Comparison of ENCODE assay signal across 28 cellular contexts in the genomic region with DNA sequence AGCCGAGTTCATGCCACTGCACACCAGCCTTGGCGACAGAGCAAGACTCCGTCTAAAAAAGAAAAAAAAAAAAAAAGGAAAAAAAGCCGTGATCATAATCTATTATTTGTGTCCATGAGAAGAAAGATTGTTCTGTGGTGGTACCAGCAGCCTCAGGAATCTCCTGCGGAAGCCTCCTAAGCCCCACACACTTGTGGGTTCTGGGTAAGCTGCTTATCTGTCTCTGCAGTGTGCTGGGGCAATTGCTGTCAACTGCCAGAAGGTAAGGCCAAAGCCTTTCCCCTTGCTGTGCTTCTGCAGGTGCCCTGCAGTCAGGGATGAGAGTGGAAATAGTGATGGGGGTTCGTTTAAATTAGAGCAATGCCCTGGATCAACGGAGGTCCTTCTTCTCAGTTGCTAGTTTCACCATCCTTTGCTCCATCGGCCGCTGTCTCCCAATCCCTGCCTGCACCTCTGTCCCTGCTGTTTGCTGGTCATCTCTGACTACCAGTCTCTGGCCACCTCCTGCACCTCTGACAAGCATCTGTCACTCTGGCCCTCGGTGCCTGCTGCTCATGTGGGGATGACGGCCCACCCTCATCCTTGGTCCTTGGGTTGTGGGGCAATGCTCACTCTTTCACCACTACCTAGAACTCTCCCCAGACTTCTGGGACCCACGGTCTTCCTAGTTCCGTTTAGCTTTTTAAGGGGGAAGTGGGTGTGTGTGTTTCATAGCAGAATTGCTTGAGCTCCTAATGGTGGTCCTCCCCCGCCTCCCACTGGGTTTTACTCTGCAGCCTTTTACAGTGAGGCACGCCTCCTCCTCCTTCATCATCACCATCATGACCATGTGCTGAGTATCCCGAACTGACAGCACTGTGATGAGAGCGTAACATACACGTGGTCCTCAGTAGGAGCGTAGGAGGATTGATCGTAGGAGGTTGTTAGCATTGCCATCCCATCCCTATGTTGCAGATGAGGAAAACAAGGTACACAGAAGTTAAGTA. TPM values are rescaled to one million over a fixed set of nuclear protein-coding genes. Genes with fewer than 3 reads are reported as not detected.
DNase-seq lines count a peak whose midpoint lies in the region; ATAC-seq, FAIRE-seq and TF ChIP-seq lines count a peak whose summit lies in the region.
"Had no signal": no experiment of that assay in that cellular context is flagged by ENCODE, and none has a peak within 500 bp of the region (broad histone marks: within the 10 kb centered on the region; RNA-seq: fewer than 3 reads in every experiment).

No MANE protein-coding gene starts in this region.

- 0 out of 2 replicates have a peak overlapping the region, but pooled peaks have one; percentile 18 for H2AFZ ChIP-seq in GM23338

- no peaks in the 10 kb centered on the region for H3K4me1 Mint-ChIP-seq in GM23338
- H3K4me1 Mint-ChIP-seq in stimulated activated effector memory CD8-positive, alpha-beta T cell treated with anti-CD3 and anti-CD28 coated beads, Interleukin-12 subunit alpha, Interleukin-12 subunit beta, amount 100 ng/mL, for 72 hours: no peaks in the 10 kb centered on the region
- H3K4me1 Mint-ChIP-seq: activated naive CD8-positive, alpha-beta T cell treated with anti-CD3 and anti-CD28 coated beads, Interleukin-2, amount 10 ng/mL, durations not matched to agents 7 days and 5 days; naive thymus-derived CD4-positive, alpha-beta T cell; T-helper 17 cell had no signal

- H3K4me3 ChIP-seq in GM23338 (no peak overlapping the region), kidney (ENCODE audit: low read length in 2 of 2) (no peak overlapping the region)
- H3K4me3 ChIP-seq: dorsolateral prefrontal cortex, transverse colon had no signal

- TF ChIP-seq CTCF in GM23338 (conservative IDR thresholded peaks at IDR 0.05; ENCODE audit: low read depth in 2 of 2) (no peak), kidney (IDR thresholded peaks at IDR 0.05; ENCODE audit: borderline replicate concordance, extremely low read depth, insufficient read depth) (no peak), foreskin keratinocyte (conservative IDR thresholded peaks at IDR 0.05) (no peak)

- no peak for ATAC-seq in GM23338
- ATAC-seq in stimulated activated effector memory CD8-positive, alpha-beta T cell treated with anti-CD3 and anti-CD28 coated beads, Interleukin-12 subunit alpha, Interleukin-12 subunit beta, amount 100 ng/mL, for 72 hours: peak; percentile 25
- no peak for ATAC-seq in HG02981 (IDR thresholded peaks at IDR 0.05; ENCODE audit: unreplicated experiment)
- ATAC-seq in foreskin keratinocyte: no peak
- ATAC-seq: naive thymus-derived CD4-positive, alpha-beta T cell; T-helper 17 cell had no signal

- H3K9me2 ChIP-seq in GM23338 (ENCODE audit: insufficient read depth): no peaks in the 10 kb centered on the region

- no peak overlapping the region for H3K9ac ChIP-seq in kidney (ENCODE audit: low read length in 2 of 2)

- no peaks in the 10 kb centered on the region for H3K79me2 ChIP-seq in GM23338 (replicated peaks; ENCODE audit: insufficient read depth)

- intact Hi-C loops in kidney (cut with DNase I): no loop called here

- H3K4me2 ChIP-seq in GM23338: no peak overlapping the region

- no peaks in the 10 kb centered on the region for H3K27me3 ChIP-seq in GM23338 (ENCODE audit: insufficient read depth)
- peaks cover 30% of the 10 kb centered on the region for H3K27me3 ChIP-seq in foreskin keratinocyte

- H3K27ac Mint-ChIP-seq in GM23338: no peak overlapping the region
- H3K27ac Mint-ChIP-seq in stimulated activated effector memory CD8-positive, alpha-beta T cell treated with anti-CD3 and anti-CD28 coated beads, Interleukin-12 subunit alpha, Interleukin-12 subunit beta, amount 100 ng/mL, for 72 hours: no peak overlapping the region
- H3K27ac Mint-ChIP-seq: activated naive CD8-positive, alpha-beta T cell treated with anti-CD3 and anti-CD28 coated beads, Interleukin-2, amount 10 ng/mL, durations not matched to agents 7 days and 5 days; naive thymus-derived CD4-positive, alpha-beta T cell; T-helper 17 cell had no signal

- H3K27me3 Mint-ChIP-seq in GM23338 (ENCODE audit: insufficient read depth, low read depth, poor library complexity): peaks cover 14% of the 10 kb centered on the region

- H3K36me3 ChIP-seq in GM23338 (ENCODE audit: insufficient read depth) (no peaks in the 10 kb centered on the region), kidney (ENCODE audit: control insufficient read depth in 1 of 2, insufficient read depth in 2 of 2, low read length in 2 of 2) (no peaks in the 10 kb centered on the region)
- H3K36me3 ChIP-seq: transverse colon had no signal

- H3K27ac ChIP-seq in GM23338 (ENCODE audit: low read depth) (no peak overlapping the region), kidney (ENCODE audit: low read depth in 2 of 2, low read length in 2 of 2) (no peak overlapping the region), foreskin keratinocyte (no peak overlapping the region)
- H3K27ac ChIP-seq: dorsolateral prefrontal cortex, RWPE1, transverse colon had no signal

- no peaks in the 10 kb centered on the region for H3F3A ChIP-seq in GM23338 (replicated peaks; ENCODE audit: low read depth)

- H3K4me3 Mint-ChIP-seq in GM23338: no peak overlapping the region
- no peak overlapping the region for H3K4me3 Mint-ChIP-seq in stimulated activated effector memory CD8-positive, alpha-beta T cell treated with anti-CD3 and anti-CD28 coated beads, Interleukin-12 subunit alpha, Interleukin-12 subunit beta, amount 100 ng/mL, for 72 hours
- H3K4me3 Mint-ChIP-seq: activated naive CD8-positive, alpha-beta T cell treated with anti-CD3 and anti-CD28 coated beads, Interleukin-2, amount 10 ng/mL, durations not matched to agents 7 days and 5 days; naive thymus-derived CD4-positive, alpha-beta T cell; T-helper 17 cell had no signal

- FAIRE-seq in kidney (lab: Jason Lieb, UNC): no peak
- FAIRE-seq: GM12891, islet of Langerhans had no signal

- no peaks in the 10 kb centered on the region for H3K9me3 Mint-ChIP-seq in GM23338
- H3K9me3 Mint-ChIP-seq in stimulated activated effector memory CD8-positive, alpha-beta T cell treated with anti-CD3 and anti-CD28 coated beads, Interleukin-12 subunit alpha, Interleukin-12 subunit beta, amount 100 ng/mL, for 72 hours: no peaks in the 10 kb centered on the region
- H3K9me3 Mint-ChIP-seq: activated naive CD8-positive, alpha-beta T cell treated with anti-CD3 and anti-CD28 coated beads, Interleukin-2, amount 10 ng/mL, durations not matched to agents 7 days and 5 days had no signal

- H3K36me3 Mint-ChIP-seq in GM23338 (ENCODE audit: low read depth): no peaks in the 10 kb centered on the region
- no peaks in the 10 kb centered on the region for H3K36me3 Mint-ChIP-seq in stimulated activated effector memory CD8-positive, alpha-beta T cell treated with anti-CD3 and anti-CD28 coated beads, Interleukin-12 subunit alpha, Interleukin-12 subunit beta, amount 100 ng/mL, for 72 hours
- H3K36me3 Mint-ChIP-seq: activated naive CD8-positive, alpha-beta T cell treated with anti-CD3 and anti-CD28 coated beads, Interleukin-2, amount 10 ng/mL, durations not matched to agents 7 days and 5 days; naive thymus-derived CD4-positive, alpha-beta T cell had no signal

- H3K4me1 ChIP-seq in GM23338 (ENCODE audit: insufficient read depth): no peaks in the 10 kb centered on the region
- no peaks in the 10 kb centered on the region for H3K4me1 ChIP-seq in kidney (ENCODE audit: control insufficient read depth in 1 of 2, insufficient read depth in 1 of 2, low read depth in 1 of 2, low read length in 2 of 2)
- H3K4me1 ChIP-seq in foreskin keratinocyte: no peaks in the 10 kb centered on the region
- H3K4me1 ChIP-seq: transverse colon had no signal

- H4K20me1 ChIP-seq in GM23338 (replicated peaks; ENCODE audit: insufficient read depth): no peaks in the 10 kb centered on the region

- DNase-seq in GM23338 (ENCODE audit: low spot score): no peak
- peak; percentile 42 for DNase-seq in OCI-M1 (lab: John Stamatoyannopoulos, UW)
- DNase-seq in kidney: peak; percentile 38
- DNase-seq in stimulated activated effector memory CD8-positive, alpha-beta T cell treated with anti-CD3 and anti-CD28 coated beads, Interleukin-12 subunit alpha, Interleukin-12 subunit beta, amount 100 ng/mL, for 72 hours (ENCODE audit: low spot score in 2 of 2): no peak
- DNase-seq in activated effector memory CD4-positive, alpha-beta T cell treated with Interleukin-2 at 50 U/mL for 16 hours: no peak
- no peak for DNase-seq in foreskin keratinocyte
- DNase-seq: activated CD4-positive, alpha-beta T cell treated with anti-CD3 and anti-CD28 coated beads for 48 hours; activated CD8-positive, alpha-beta memory T cell treated with anti-CD3 and anti-CD28 coated beads for 24 hours; activated gamma-delta T cell; activated naive CD8-positive, alpha-beta T cell treated with anti-CD3 and anti-CD28 coated beads, Interleukin-2, amount 10 ng/mL, durations not matched to agents 7 days and 5 days; activated T-cell treated with anti-CD3 and anti-CD28 coated beads, Interleukin-2, amount 50 U/mL, for 1 hour; C1 segment of cervical spinal cord; GOT3; midbrain; naive thymus-derived CD4-positive, alpha-beta T cell; NCI-H1417 treated with DMSO at 0.1 percent for 48 hours; NCI-H2081 treated with DMSO at 0.1 percent for 48 hours; NCI-H774; retina; T-helper 17 cell; transverse colon had no signal

- no peaks in the 10 kb centered on the region for H3K9me3 ChIP-seq in kidney (ENCODE audit: control insufficient read depth in 1 of 2, low read length in 2 of 2)
- H3K9me3 ChIP-seq: transverse colon had no signal

RNA-seq across cellular contexts. Expression of gene CHRD, which starts 25.5 kb away (rescaled TPM):
- total RNA-seq in GM23338 (2014; rRNA removed; shearing (Covaris generic)): 0.66 and 1.1 TPM in 2 replicates
- 0.23 and 0.34 TPM in 2 replicates for polyA plus RNA-seq in GM23338 (2016; fragmentation: Nextera tagmentation; extraction: Ambion mirVana)
- 16.8 TPM for total RNA-seq in kidney
- polyA plus RNA-seq in kidney (ENCODE audit: insufficient read depth, low read depth, low replicate concordance): 18.6 TPM
- not detected in 2 replicates for total RNA-seq in foreskin keratinocyte
- polyA plus RNA-seq in foreskin keratinocyte: not detected in 2 replicates
- total RNA-seq: activated naive CD8-positive, alpha-beta T cell treated with anti-CD3 and anti-CD28 coated beads, Interleukin-2, amount 10 ng/mL, durations not matched to agents 7 days and 5 days; naive thymus-derived CD4-positive, alpha-beta T cell; T-helper 17 cell had no signal
- polyA plus RNA-seq: naive thymus-derived CD4-positive, alpha-beta T cell had no signal

RNA-seq across cellular contexts. Expression of gene THPO, which starts 27.4 kb away (rescaled TPM):
- total RNA-seq in GM23338 (2014; rRNA removed; shearing (Covaris generic)): 0.14 and 0.97 TPM in 2 replicates
- polyA plus RNA-seq in GM23338 (2016; fragmentation: Nextera tagmentation; extraction: Ambion mirVana) (0.47 and 1.9 TPM in 2 replicates), kidney (ENCODE audit: insufficient read depth, low read depth, low replicate concordance) (5.7 TPM), foreskin keratinocyte (not detected in 2 replicates)
- total RNA-seq in kidney (0.85 TPM), foreskin keratinocyte (not detected in 2 replicates)
- total RNA-seq: activated naive CD8-positive, alpha-beta T cell treated with anti-CD3 and anti-CD28 coated beads, Interleukin-2, amount 10 ng/mL, durations not matched to agents 7 days and 5 days; glomerular endothelial cell; naive thymus-derived CD4-positive, alpha-beta T cell; osteocyte; T-helper 17 cell; transverse colon had no signal
- polyA plus RNA-seq: naive thymus-derived CD4-positive, alpha-beta T cell had no signal

RNA-seq across cellular contexts. Expression of gene POLR2H, which starts 43.9 kb away (rescaled TPM):
- 182 and 199 TPM in 2 replicates for total RNA-seq in GM23338 (2014; rRNA removed; shearing (Covaris generic))
- 190 and 205 TPM in 2 replicates for polyA plus RNA-seq in GM23338 (2016; fragmentation: Nextera tagmentation; extraction: Ambion mirVana)
- total RNA-seq in kidney: 82.0 TPM
- 157 TPM for polyA plus RNA-seq in kidney (ENCODE audit: insufficient read depth, low read depth, low replicate concordance)
- total RNA-seq in foreskin keratinocyte: 81.0 and 92.9 TPM in 2 replicates
- 116 and 138 TPM in 2 replicates for polyA plus RNA-seq in foreskin keratinocyte

RNA-seq across cellular contexts. Expression of gene CLCN2, which starts 44.0 kb away (rescaled TPM):
- 9.2 and 10.7 TPM in 2 replicates for total RNA-seq in GM23338 (2014; rRNA removed; shearing (Covaris generic))
- polyA plus RNA-seq in GM23338 (2016; fragmentation: Nextera tagmentation; extraction: Ambion mirVana): 5.4 and 7.0 TPM in 2 replicates
- 10.4 TPM for total RNA-seq in kidney
- polyA plus RNA-seq in kidney (ENCODE audit: insufficient read depth, low read depth, low replicate concordance): 6.4 TPM
- 4.7 and 5.4 TPM in 2 replicates for total RNA-seq in foreskin keratinocyte
- 3.8 and 3.9 TPM in 2 replicates for polyA plus RNA-seq in foreskin keratinocyte

Comparison
In these comparisons a context has a peak if more than half of its experiments do, and no peak if none do; other contexts are left out.
1. DNase-seq: peak in OCI-M1 (single experiment) and kidney (single experiment); none in GM23338 (single experiment), stimulated activated effector memory CD8-positive, alpha-beta T cell treated with anti-CD3 and anti-CD28 coated beads, Interleukin-12 subunit alpha, Interleukin-12 subunit beta, amount 100 ng/mL, for 72 hours (0 of 2), activated effector memory CD4-positive, alpha-beta T cell treated with Interleukin-2 at 50 U/mL for 16 hours (single experiment) and foreskin keratinocyte (0 of 2).